In the genomic region with DNA sequence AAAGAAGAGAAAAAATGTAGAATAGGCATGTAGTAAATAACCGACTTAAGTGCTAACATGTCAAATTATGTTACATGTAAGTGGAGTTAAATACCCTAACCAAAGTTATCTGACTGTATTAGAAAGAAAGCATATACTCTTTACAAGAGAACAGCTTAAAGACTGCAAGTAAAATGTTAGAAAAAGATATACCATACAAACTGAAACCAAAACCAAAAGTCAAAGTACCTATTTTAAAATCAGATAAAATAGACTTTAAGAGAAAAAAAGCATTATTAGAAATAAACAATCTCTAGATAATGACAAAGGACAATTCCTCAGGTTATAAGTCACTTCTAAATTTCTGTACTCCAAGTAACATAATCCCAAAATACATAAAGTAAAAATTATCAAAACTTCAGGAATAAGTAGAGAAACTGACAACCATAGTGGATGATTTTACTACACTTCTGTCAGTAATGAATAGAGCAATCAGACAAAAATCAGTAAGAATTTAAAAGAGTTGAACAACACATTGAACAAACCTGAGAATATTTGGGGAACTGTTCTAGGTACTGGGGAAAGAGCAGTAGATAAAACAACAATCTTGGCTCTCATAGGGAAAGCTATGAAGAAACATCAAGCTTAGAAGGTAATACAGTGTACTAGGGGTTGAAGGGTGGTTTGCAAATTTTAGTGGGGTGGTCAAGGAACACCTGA, we compare ENCODE assay signal across 21 cellular contexts.
DNase-seq lines count a peak whose midpoint lies in the region; ATAC-seq and FAIRE-seq lines count a peak whose summit lies in the region.
"Had no signal": no experiment of that assay in that cellular context is flagged by ENCODE, and none has a peak within 500 bp of the region (broad histone marks: within the 10 kb centered on the region; RNA-seq: fewer than 3 reads in every experiment).

No MANE protein-coding gene starts in this region.

- H3K27me3 ChIP-seq in CD4-positive, CD25-positive, alpha-beta regulatory T cell (ENCODE audit: control insufficient read depth, insufficient read depth, low read length): no peaks in the 10 kb centered on the region
- H3K27me3 ChIP-seq: colonic mucosa, stomach, uterus had no signal

- no peak for ATAC-seq in CD4-positive, CD25-positive, alpha-beta regulatory T cell (ENCODE audit: low read depth in 2 of 2)
- ATAC-seq in effector memory CD8-positive, alpha-beta T cell (replicated peaks): no peak

- no peaks in the 10 kb centered on the region for H3K36me3 Mint-ChIP-seq in CD4-positive, CD25-positive, alpha-beta regulatory T cell
- peaks cover 6% of the 10 kb centered on the region for H3K36me3 Mint-ChIP-seq in T-helper 1 cell treated with Interleukin-12 subunit alpha and Interleukin-12 subunit beta and Interleukin-4 antibody, amounts not matched to agents 30 μg/mL and 1 μg/mL, for 36 hours (ENCODE audit: low read depth)
- peaks cover 18% of the 10 kb centered on the region for H3K36me3 Mint-ChIP-seq in effector memory CD8-positive, alpha-beta T cell (ENCODE audit: insufficient read depth)
- H3K36me3 Mint-ChIP-seq: mesothelial cell of epicardium had no signal

- FAIRE-seq in GM18507 (lab: Jason Lieb, UNC): peak; percentile 50

- peak overlapping the region; percentile 66 to 95 (median 68) for H3K27ac Mint-ChIP-seq in CD4-positive, CD25-positive, alpha-beta regulatory T cell
- peak overlapping the region; percentile 61 for H3K27ac Mint-ChIP-seq in T-helper 1 cell treated with Interleukin-12 subunit alpha and Interleukin-12 subunit beta and Interleukin-4 antibody, amounts not matched to agents 30 μg/mL and 1 μg/mL, for 36 hours
- peak overlapping the region; percentile 77 to 92 for H3K27ac Mint-ChIP-seq in effector memory CD8-positive, alpha-beta T cell
- H3K27ac Mint-ChIP-seq: mesothelial cell of epicardium had no signal

- peaks cover 24% of the 10 kb centered on the region for H3K4me1 ChIP-seq in CD4-positive, CD25-positive, alpha-beta regulatory T cell (ENCODE audit: control insufficient read depth, insufficient read depth, low read length, poor library complexity, severe bottlenecking)
- H3K4me1 ChIP-seq: colonic mucosa, stomach, uterus had no signal

- peaks cover 0 to 3% of the 10 kb centered on the region in 2 experiments for H3K9me3 ChIP-seq in CD4-positive, CD25-positive, alpha-beta regulatory T cell (ENCODE audit: control insufficient read depth in 2 of 2, low read length in 2 of 2)
- H3K9me3 ChIP-seq: colonic mucosa, stomach, uterus had no signal

- no peaks in the 10 kb centered on the region for H3K27me3 Mint-ChIP-seq in CD4-positive, CD25-positive, alpha-beta regulatory T cell
- no peaks in the 10 kb centered on the region for H3K27me3 Mint-ChIP-seq in T-helper 1 cell treated with Interleukin-12 subunit alpha and Interleukin-12 subunit beta and Interleukin-4 antibody, amounts not matched to agents 30 μg/mL and 1 μg/mL, for 36 hours (ENCODE audit: low read depth)
- no peaks in the 10 kb centered on the region for H3K27me3 Mint-ChIP-seq in effector memory CD8-positive, alpha-beta T cell

- peak overlapping the region; percentile 70 for H3K27ac ChIP-seq in CD4-positive, CD25-positive, alpha-beta regulatory T cell (ENCODE audit: insufficient read depth, low read length, poor library complexity, severe bottlenecking)
- H3K27ac ChIP-seq: colonic mucosa, epithelial cell of prostate, stomach had no signal

- peak overlapping the region; percentile 83 for H3K4me3 ChIP-seq in CD4-positive, CD25-positive, alpha-beta regulatory T cell (ENCODE audit: low read depth, low read length)
- H3K4me3 ChIP-seq: colonic mucosa, skin epidermis, stomach, uterus had no signal

- peaks cover 0 to 7% (median 2%) of the 10 kb centered on the region in 7 donors for H3K9me3 Mint-ChIP-seq in CD4-positive, CD25-positive, alpha-beta regulatory T cell
- peaks cover 4% of the 10 kb centered on the region for H3K9me3 Mint-ChIP-seq in T-helper 1 cell treated with Interleukin-12 subunit alpha and Interleukin-12 subunit beta and Interleukin-4 antibody, amounts not matched to agents 30 μg/mL and 1 μg/mL, for 36 hours
- peaks cover 0 to 8% of the 10 kb centered on the region in 2 donors for H3K9me3 Mint-ChIP-seq in effector memory CD8-positive, alpha-beta T cell

- H3K4me1 Mint-ChIP-seq in CD4-positive, CD25-positive, alpha-beta regulatory T cell: peaks cover 23 to 36% (median 31%) of the 10 kb centered on the region in 4 donors
- H3K4me1 Mint-ChIP-seq in T-helper 1 cell treated with Interleukin-12 subunit alpha and Interleukin-12 subunit beta and Interleukin-4 antibody, amounts not matched to agents 30 μg/mL and 1 μg/mL, for 36 hours (ENCODE audit: low read depth): peaks cover 40% of the 10 kb centered on the region
- H3K4me1 Mint-ChIP-seq in effector memory CD8-positive, alpha-beta T cell (ENCODE audit: low read depth in 2 of 2): peaks cover 39 to 42% of the 10 kb centered on the region in 2 donors

- peak overlapping the region; percentile 6 to 91 (median 58) for H3K4me3 Mint-ChIP-seq in CD4-positive, CD25-positive, alpha-beta regulatory T cell
- peak overlapping the region; percentile 49 for H3K4me3 Mint-ChIP-seq in T-helper 1 cell treated with Interleukin-12 subunit alpha and Interleukin-12 subunit beta and Interleukin-4 antibody, amounts not matched to agents 30 μg/mL and 1 μg/mL, for 36 hours
- peak overlapping the region; percentile 54 to 59 for H3K4me3 Mint-ChIP-seq in effector memory CD8-positive, alpha-beta T cell
- H3K4me3 Mint-ChIP-seq: mesothelial cell of epicardium had no signal

- DNase-seq in CD4-positive, CD25-positive, alpha-beta regulatory T cell: peak in 2 of 3 donors; percentile 21 to 53
- DNase-seq in GM18507 (ENCODE audit: extremely low spot score, insufficient read length, low read depth): no peak
- DNase-seq in effector memory CD8-positive, alpha-beta T cell: no peak
- no peak for DNase-seq in NCI-H82 (lab: John Stamatoyannopoulos, UW)
- DNase-seq in NCI-H1436 treated with DMSO at 0.1 percent for 48 hours (lab: John Stamatoyannopoulos, UW): no peak
- no peak for DNase-seq in stimulated activated CD8-positive, alpha-beta memory T cell treated with anti-CD3 and anti-CD28 coated beads, Interleukin-4, amount 100 ng/mL, for 48 hours
- DNase-seq in NCI-H226: no peak
- DNase-seq: AML-193, amniotic stem cell, colonic mucosa, glutamatergic neuron, GOT3, MV-4-11, NCI-H2107, NCI-H748 treated with DMSO at 0.1 percent for 48 hours, stomach, uterus had no signal

- no peaks in the 10 kb centered on the region for H3K36me3 ChIP-seq in CD4-positive, CD25-positive, alpha-beta regulatory T cell (ENCODE audit: control insufficient read depth, insufficient read depth, low read length)
- H3K36me3 ChIP-seq: colonic mucosa, stomach, uterus had no signal

Comparison
In these comparisons a context has a peak if more than half of its experiments do, and no peak if none do; other contexts are left out.
1. DNase-seq: peak in CD4-positive, CD25-positive, alpha-beta regulatory T cell (2 of 3); none in GM18507 (single experiment), effector memory CD8-positive, alpha-beta T cell (0 of 3), NCI-H82 (single experiment), NCI-H1436 treated with DMSO at 0.1 percent for 48 hours (single experiment), stimulated activated CD8-positive, alpha-beta memory T cell treated with anti-CD3 and anti-CD28 coated beads, Interleukin-4, amount 100 ng/mL, for 48 hours (single experiment) and NCI-H226 (single experiment).
2. Peak in every context shown above with its lines, with median percentiles within 50 percentile points of each other: H3K27ac Mint-ChIP-seq and H3K4me3 Mint-ChIP-seq.